8 cellular contexts compared by ENCODE assay signal in the genomic region with DNA sequence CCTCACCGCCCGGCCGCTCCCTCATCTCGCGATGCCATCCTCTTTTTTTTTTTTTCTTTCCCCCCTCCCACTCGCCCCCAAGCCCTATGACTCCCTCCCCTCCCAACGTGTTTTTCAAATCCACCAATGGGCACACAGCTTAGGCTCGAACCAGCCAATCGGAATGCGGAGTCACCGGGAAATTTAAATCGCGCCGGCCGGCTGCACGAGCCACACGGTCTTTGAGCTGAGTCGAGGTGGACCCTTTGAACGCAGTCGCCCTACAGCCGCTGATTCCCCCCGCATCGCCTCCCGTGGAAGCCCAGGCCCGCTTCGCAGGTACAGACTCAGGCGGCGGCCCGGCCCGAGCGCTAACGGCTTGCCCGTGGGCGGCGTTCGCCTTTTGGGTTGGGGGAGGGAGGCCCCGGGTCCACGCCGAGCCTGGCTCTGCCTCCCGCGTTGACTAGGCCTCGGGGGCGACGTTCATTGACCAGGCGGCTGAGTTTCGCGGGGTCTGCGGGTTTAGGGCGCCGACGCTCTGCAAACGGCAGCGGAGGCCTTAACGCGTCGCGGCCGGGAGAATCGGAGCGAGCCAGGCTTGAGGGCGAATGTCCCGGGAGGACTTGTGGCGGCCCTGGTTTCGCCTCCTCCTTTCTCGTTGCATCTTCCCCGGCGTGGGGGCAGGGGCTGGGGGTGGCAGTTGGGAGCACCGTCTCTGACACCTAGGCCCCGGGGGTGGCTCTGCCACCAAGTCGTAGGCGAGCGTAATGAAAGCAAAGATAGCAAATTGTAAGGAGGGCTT. TPM values are rescaled to one million over a fixed set of nuclear protein-coding genes. Genes with fewer than 3 reads are reported as not detected.
DNase-seq lines count a peak whose midpoint lies in the region; ATAC-seq lines count a peak whose summit lies in the region.

A gene (plus strand): TSS at position 213 of the 781 bp plus-strand sequence. CDS start 1,398 bp downstream, outside the sequence.

- 0 to 1% methylated on average over 66 to 71 of the region's 72 CpGs for WGBS in aorta, 2 donors

- no peaks in the 10 kb centered on the region for H3K27me3 ChIP-seq in aorta (ENCODE audit: control insufficient read depth in 1 of 2, insufficient read depth in 2 of 2, low read length in 1 of 2)

- H3K4me3 ChIP-seq in aorta (ENCODE audit: low read length in 2 of 2), result peak within 1 kb of the TSS; percentile 74 to 77

- intact Hi-C loops in aorta (cut with DNase I), result loop anchor here (1.0 to 10.0 kb wide), 3 partner anchors 15 to 59 kb away; no protein-coding TSS in a partner anchor

- DNase-seq in NCI-H2081 treated with DMSO at 0.1 percent for 48 hours (lab: John Stamatoyannopoulos, UW) (peak; percentile 98), T1000 (lab: John Stamatoyannopoulos, UW) (peak; percentile 91), astrocyte of the hippocampus (ENCODE audit: low read depth, low spot score) (peak; percentile 64), hippocampal formation (lab: John Stamatoyannopoulos, UW) (peak; percentile 95 to 97), renal cortical epithelial cell (ENCODE audit: low read depth) (peak; percentile 94), aorta (peak; percentile 96 to 97)

- ATAC-seq in GM18519 (IDR thresholded peaks at IDR 0.05; ENCODE audit: low FRiP score, unreplicated experiment) (peak; percentile 58), HG03045 (IDR thresholded peaks at IDR 0.05; ENCODE audit: unreplicated experiment) (peak; percentile 93), aorta (ENCODE audit: low FRiP score) (peak; percentile 97)

- H3K36me3 ChIP-seq in aorta (ENCODE audit: control insufficient read depth in 1 of 2, insufficient read depth in 2 of 2, low read length in 1 of 2), result no peaks in the 10 kb centered on the region

- peaks cover 0 to 3% of the 10 kb centered on the region in 2 donors for H3K4me1 ChIP-seq in aorta (ENCODE audit: control insufficient read depth in 1 of 2, insufficient read depth in 2 of 2, low read length in 2 of 2)

- peak within 1 kb of the TSS in 1 of 2 donors; percentile 13 for H3K27ac ChIP-seq in aorta (ENCODE audit: low read depth in 1 of 2, low read length in 2 of 2)

- no peaks in the 10 kb centered on the region for H3K9me3 ChIP-seq in aorta (ENCODE audit: control insufficient read depth, low read length)

RNA-seq across cellular contexts. Expression of the gene that starts here (rescaled TPM):
- 72.1 and 115 TPM in 2 replicates for total RNA-seq in renal cortical epithelial cell
- 10 to 100 TPM; 19.6 to 20.9 TPM for total RNA-seq in aorta
- 10 to 100 TPM in 1 of 2 donors, 1 to 10 TPM in 1; 5.8 to 11.1 TPM for polyA plus RNA-seq in aorta
